ENCODE assay signal across 8 cellular contexts in genomic region chrX:130467936-130468335, GRCh38.
"Had no signal": no experiment of that assay in that cellular context is flagged by ENCODE, and none has a peak within 500 bp of the region (broad histone marks: within the 10 kb centered on the region; RNA-seq: fewer than 3 reads in every experiment).

No MANE protein-coding gene starts in this region.

- H2AFZ ChIP-seq: GM23338 had no signal

- ATAC-seq: GM23338 had no signal

- H3K27ac ChIP-seq: HL-60 had no signal

- H3K4me3 ChIP-seq: GM23338 had no signal

- FAIRE-seq: H54 had no signal

- H3K4me1 Mint-ChIP-seq: GM23338, H9 had no signal

- H3K27ac Mint-ChIP-seq: GM23338, H9, HFFc6 had no signal

- H3K4me2 ChIP-seq: GM23338 had no signal

- H3K4me3 Mint-ChIP-seq: GM23338, H9, HFFc6 had no signal

- DNase-seq: H9, HCEC 1CT, HFFc6, IMR-90, KBM-7 had no signal

- H3K9me3 Mint-ChIP-seq: GM23338, HFFc6 had no signal
